In genomic region chr15:69758810-69759410, GRCh38 we compare ENCODE assay signal across 1 cellular context.
TF ChIP-seq lines count a peak whose summit lies in the region.

No MANE protein-coding gene starts in this region.

TF ChIP-seq in GM12878, 131 proteins besides CTCF, POLR2A, EP300 and RAD21 (continued from another document):
- no peak for TF ChIP-seq GATAD2B (conservative IDR thresholded peaks at IDR 0.05; ENCODE audit: low read depth)
- TF ChIP-seq JUNB (IDR thresholded peaks at IDR 0.05) = no peak
- TF ChIP-seq EGR1 (IDR thresholded peaks at IDR 0.05; ENCODE audit: borderline replicate concordance in 1 of 2, low read depth in 2 of 2, low read length in 2 of 2) = peak in 1 of 2 experiments; percentile 50; a peak in 1 of 3 replicates
- no peak for TF ChIP-seq ZNF592 (IDR thresholded peaks at IDR 0.05)
- TF ChIP-seq ZBED1 (IDR thresholded peaks at IDR 0.05; ENCODE audit: borderline replicate concordance) = no peak
- TF ChIP-seq PAX5 (IDR thresholded peaks at IDR 0.05; ENCODE audit: borderline replicate concordance, low read depth, low read length) = peak; percentile 78; the same call in 1 of the 2 replicates
- TF ChIP-seq SP1 (IDR thresholded peaks at IDR 0.05; ENCODE audit: low read depth, low read length) = no peak
- peak; percentile 58; the same call in 1 of the 2 replicates for TF ChIP-seq TCF3 (IDR thresholded peaks at IDR 0.05; ENCODE audit: borderline replicate concordance, insufficient read depth, low read depth, low read length)
- TF ChIP-seq POU2F2 (IDR thresholded peaks at IDR 0.05; ENCODE audit: borderline replicate concordance, low read depth, low read length) = no peak
- TF ChIP-seq SIX5 (IDR thresholded peaks at IDR 0.05; ENCODE audit: low read depth, low read length, severe bottlenecking) = no peak
- TF ChIP-seq CBX3 (IDR thresholded peaks at IDR 0.05; ENCODE audit: borderline replicate concordance, low read depth) = no peak
- TF ChIP-seq ZBTB40 (IDR thresholded peaks at IDR 0.05; ENCODE audit: borderline replicate concordance) = 0 out of 2 replicates have a peak, but pooled peaks have one; percentile 28
- no peak for TF ChIP-seq ZNF207 (IDR thresholded peaks at IDR 0.05; ENCODE audit: borderline replicate concordance)
- 0 out of 2 replicates have a peak, but pooled peaks have one; percentile 30 for TF ChIP-seq CBX5 (IDR thresholded peaks at IDR 0.05; ENCODE audit: low read depth)
- peak; percentile 65; the same call in 1 of the 2 replicates for TF ChIP-seq BCL11A (IDR thresholded peaks at IDR 0.05; ENCODE audit: low read depth, low read length)
- TF ChIP-seq NR2C1 (IDR thresholded peaks at IDR 0.05) = no peak
- no peak for TF ChIP-seq SMAD1 (IDR thresholded peaks at IDR 0.05; ENCODE audit: low read depth, partially characterized antibody)
- TF ChIP-seq CBFB (IDR thresholded peaks at IDR 0.05; ENCODE audit: low read depth) = peak; percentile 67; the same call in 1 of the 2 replicates
- TF ChIP-seq NFIC (IDR thresholded peaks at IDR 0.05; ENCODE audit: low read depth, low read length) = no peak
- no peak for TF ChIP-seq PAX8 (IDR thresholded peaks at IDR 0.05)
- no peak for TF ChIP-seq RELB (IDR thresholded peaks at IDR 0.05; ENCODE audit: low read depth)
- TF ChIP-seq RUNX3 (IDR thresholded peaks at IDR 0.05; ENCODE audit: low read length) = peak; percentile 96
- peak; percentile 55; the same call in 1 of the 2 replicates for TF ChIP-seq ATF2 (IDR thresholded peaks at IDR 0.05; ENCODE audit: low read length)
- no peak for TF ChIP-seq HSF1 (IDR thresholded peaks at IDR 0.05; ENCODE audit: low read depth, low read length)
- peak; percentile 41; the same call in 1 of the 2 replicates for TF ChIP-seq IKZF1 (conservative IDR thresholded peaks at IDR 0.05)
- TF ChIP-seq GABPA (IDR thresholded peaks at IDR 0.05; ENCODE audit: low read depth) = peak; percentile 75
- no peak for TF ChIP-seq HCFC1 (IDR thresholded peaks at IDR 0.05; ENCODE audit: low read length)
- no peak; a peak in 1 of 4 replicates for TF ChIP-seq BHLHE40 (IDR thresholded peaks at IDR 0.05; ENCODE audit: borderline replicate concordance in 1 of 2, low read depth in 2 of 2, low read length in 1 of 2)
- TF ChIP-seq SMAD5 (IDR thresholded peaks at IDR 0.05; ENCODE audit: low read depth) = no peak
- 0 out of 4 replicates have a peak, but pooled peaks of 1 of the 2 experiments have one; percentile 33 for TF ChIP-seq IKZF2 (IDR thresholded peaks at IDR 0.05)
